Comparison of ENCODE assay signal across 9 cellular contexts in the genomic region with DNA sequence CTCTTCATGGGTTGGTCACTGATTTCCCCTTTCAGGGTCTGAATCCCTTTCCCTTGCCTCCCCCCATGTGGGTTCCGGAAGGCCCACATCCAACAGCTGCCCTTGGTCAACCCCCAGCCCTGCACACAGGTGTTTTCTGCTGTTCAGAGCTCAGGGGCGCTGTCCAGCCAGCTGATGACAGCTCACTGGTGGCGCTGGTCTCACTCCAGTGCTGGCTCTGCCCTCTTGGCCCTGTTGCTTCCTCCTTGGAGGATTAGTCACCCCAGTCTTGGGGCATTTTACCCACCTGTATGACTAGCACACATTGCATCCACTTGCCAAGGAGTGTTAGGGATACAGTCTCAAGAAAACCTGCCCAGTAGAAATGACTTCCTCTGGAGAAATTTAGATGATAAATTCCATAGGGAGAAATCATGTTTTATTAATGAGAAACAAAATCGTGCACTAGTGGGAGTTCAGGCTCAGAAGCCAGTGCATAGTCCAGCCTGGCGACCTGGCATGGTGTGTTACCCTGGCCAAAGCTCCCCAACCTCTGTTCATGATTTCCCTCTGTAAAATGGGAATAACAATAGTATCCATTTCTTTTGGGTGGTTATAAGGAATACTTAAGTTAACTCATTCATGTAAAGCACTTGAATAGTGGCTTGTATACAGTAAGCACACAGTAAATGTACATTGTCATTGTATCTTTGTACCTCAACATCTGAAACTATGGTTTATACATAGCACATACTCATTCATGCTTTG. TPM values are rescaled to one million over a fixed set of nuclear protein-coding genes. Genes with fewer than 3 reads are reported as not detected.
DNase-seq lines count a peak whose midpoint lies in the region; ATAC-seq and TF ChIP-seq lines count a peak whose summit lies in the region.
"Had no signal": no experiment of that assay in that cellular context is flagged by ENCODE, and none has a peak within 500 bp of the region (broad histone marks: within the 10 kb centered on the region; RNA-seq: fewer than 3 reads in every experiment).

No MANE protein-coding gene starts in this region.

- H3K4me3 Mint-ChIP-seq in MCF 10A (ENCODE audit: unreplicated experiment), result no peak overlapping the region
- no peak overlapping the region for H3K4me3 Mint-ChIP-seq in T-helper 17 cell

- no TSS peak for BruUV-seq in MCF 10A (replicated peaks; lab: Mats Ljungman, UMichigan)

- H3K9me3 ChIP-seq in upper lobe of left lung, result no peaks in the 10 kb centered on the region
- H3K9me3 ChIP-seq in T-helper 17 cell (ENCODE audit: control insufficient read depth, low read length, poor library complexity, severe bottlenecking), result no peaks in the 10 kb centered on the region

- TF ChIP-seq POLR2A in upper lobe of left lung (IDR thresholded peaks at IDR 0.05), result no peak

- TF ChIP-seq CTCF in MCF 10A (IDR thresholded peaks at IDR 0.05; ENCODE audit: unreplicated experiment) (no peak), upper lobe of left lung (IDR thresholded peaks at IDR 0.05) (no peak)

- ATAC-seq in left colon, result peak; percentile 72
- ATAC-seq in upper lobe of left lung (ENCODE audit: low FRiP score in 2 of 2), result peak; percentile 14 to 56
- ATAC-seq in T-helper 17 cell, result no peak

- H3K27me3 ChIP-seq in upper lobe of left lung, result no peaks in the 10 kb centered on the region

- POLR2A ChIA-PET in MCF 10A (lab: Yijun Ruan, JAX), result interaction anchor here (0.7 to 14.2 kb wide), 16 partner anchors 8 to 221 kb away, joined by 3 to 742 read pairs (median 6); a partner anchor contains a TSS

- H3K27ac ChIP-seq in upper lobe of left lung, result peak overlapping the region in 2 of 4 donors; percentile 1 to 12

- WGBS in upper lobe of left lung, 2 donors, result 65 to 78% methylated on average over 5 of the region's 5 CpGs

- intact Hi-C loops in MCF 10A (cut with micrococcal nuclease) (no loop called here), left colon (cut with DNase I, micrococcal nuclease) (no loop called here)

- no peaks in the 10 kb centered on the region for H3K9me3 Mint-ChIP-seq in MCF 10A (ENCODE audit: unreplicated experiment)

- no peaks in the 10 kb centered on the region for H3K27me3 Mint-ChIP-seq in MCF 10A (ENCODE audit: insufficient read depth, unreplicated experiment)
- peaks cover 9% of the 10 kb centered on the region for H3K27me3 Mint-ChIP-seq in T-helper 17 cell

- H3K36me3 Mint-ChIP-seq in MCF 10A (ENCODE audit: insufficient read depth, unreplicated experiment), result peaks cover 46% of the 10 kb centered on the region
- no peaks in the 10 kb centered on the region for H3K36me3 Mint-ChIP-seq in T-helper 17 cell (ENCODE audit: low read depth)

- TF ChIP-seq RAD21 in Ishikawa (IDR thresholded peaks at IDR 0.05; ENCODE audit: low read depth), result no peak

- H3K27ac Mint-ChIP-seq in MCF 10A (ENCODE audit: low read depth, unreplicated experiment) (peak overlapping the region; percentile 78), T-helper 17 cell (no peak overlapping the region)

- CTCF ChIA-PET in MCF 10A (lab: Yijun Ruan, JAX), result interaction anchor here (0.6 to 5.0 kb wide), 17 partner anchors 9 to 317 kb away, joined by 3 to 19 read pairs (median 4); no protein-coding TSS in a partner anchor

- H3K4me3 ChIP-seq in upper lobe of left lung, result no peak overlapping the region
- H3K4me3 ChIP-seq: smooth muscle cell had no signal

- H3K4me1 Mint-ChIP-seq in MCF 10A (ENCODE audit: insufficient read depth, unreplicated experiment) (peaks cover 71% of the 10 kb centered on the region), T-helper 17 cell (peaks cover 2% of the 10 kb centered on the region)

- TF ChIP-seq EP300 in Ishikawa (IDR thresholded peaks at IDR 0.05; ENCODE audit: borderline replicate concordance) (no peak), upper lobe of left lung (IDR thresholded peaks at IDR 0.05) (no peak)

- DNase-seq in MCF 10A (ENCODE audit: unreplicated experiment), result peak; percentile 85
- DNase-seq in left colon, result peak; percentile 72 to 90
- peak; percentile 10 to 76 for DNase-seq in upper lobe of left lung
- no peak for DNase-seq in SHP77 treated with DMSO at 0.1 percent for 48 hours (lab: John Stamatoyannopoulos, UW)
- no peak for DNase-seq in T-helper 17 cell
- DNase-seq in activated CD4-positive, alpha-beta T cell treated with anti-CD3 and anti-CD28 coated beads, Interleukin-2, amount 50 U/mL, for 1 hour, result no peak
- DNase-seq: T1000 had no signal

- peaks cover 44 to 69% (median 50%) of the 10 kb centered on the region in 4 donors for H3K4me1 ChIP-seq in upper lobe of left lung

- H3K36me3 ChIP-seq in upper lobe of left lung, result peaks cover 0 to 4% (median 0%) of the 10 kb centered on the region in 4 donors

TF ChIP-seq in Ishikawa, 13 proteins besides CTCF, POLR2A, EP300 and RAD21:
- TF ChIP-seq, protein P1, sequence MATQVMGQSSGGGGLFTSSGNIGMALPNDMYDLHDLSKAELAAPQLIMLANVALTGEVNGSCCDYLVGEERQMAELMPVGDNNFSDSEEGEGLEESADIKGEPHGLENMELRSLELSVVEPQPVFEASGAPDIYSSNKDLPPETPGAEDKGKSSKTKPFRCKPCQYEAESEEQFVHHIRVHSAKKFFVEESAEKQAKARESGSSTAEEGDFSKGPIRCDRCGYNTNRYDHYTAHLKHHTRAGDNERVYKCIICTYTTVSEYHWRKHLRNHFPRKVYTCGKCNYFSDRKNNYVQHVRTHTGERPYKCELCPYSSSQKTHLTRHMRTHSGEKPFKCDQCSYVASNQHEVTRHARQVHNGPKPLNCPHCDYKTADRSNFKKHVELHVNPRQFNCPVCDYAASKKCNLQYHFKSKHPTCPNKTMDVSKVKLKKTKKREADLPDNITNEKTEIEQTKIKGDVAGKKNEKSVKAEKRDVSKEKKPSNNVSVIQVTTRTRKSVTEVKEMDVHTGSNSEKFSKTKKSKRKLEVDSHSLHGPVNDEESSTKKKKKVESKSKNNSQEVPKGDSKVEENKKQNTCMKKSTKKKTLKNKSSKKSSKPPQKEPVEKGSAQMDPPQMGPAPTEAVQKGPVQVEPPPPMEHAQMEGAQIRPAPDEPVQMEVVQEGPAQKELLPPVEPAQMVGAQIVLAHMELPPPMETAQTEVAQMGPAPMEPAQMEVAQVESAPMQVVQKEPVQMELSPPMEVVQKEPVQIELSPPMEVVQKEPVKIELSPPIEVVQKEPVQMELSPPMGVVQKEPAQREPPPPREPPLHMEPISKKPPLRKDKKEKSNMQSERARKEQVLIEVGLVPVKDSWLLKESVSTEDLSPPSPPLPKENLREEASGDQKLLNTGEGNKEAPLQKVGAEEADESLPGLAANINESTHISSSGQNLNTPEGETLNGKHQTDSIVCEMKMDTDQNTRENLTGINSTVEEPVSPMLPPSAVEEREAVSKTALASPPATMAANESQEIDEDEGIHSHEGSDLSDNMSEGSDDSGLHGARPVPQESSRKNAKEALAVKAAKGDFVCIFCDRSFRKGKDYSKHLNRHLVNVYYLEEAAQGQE (IDR thresholded peaks at IDR 0.05; ENCODE audit: low read depth), result peak; percentile 78
- TF ChIP-seq TCF12 (IDR thresholded peaks at IDR 0.05; ENCODE audit: low read depth) (0 out of 2 replicates have a peak, but pooled peaks have one; percentile 24), CEBPB (IDR thresholded peaks at IDR 0.05) (no peak), CREB1 (IDR thresholded peaks at IDR 0.05; ENCODE audit: low read depth) (no peak)
TF ChIP-seq in Ishikawa: peak in this region for 2.

RNA-seq across cellular contexts. Expression of a gene that starts 21.6 kb away (rescaled TPM):
- total RNA-seq in MCF 10A (2022) (119 and 185 TPM in 2 replicates), left colon (100 to 1,000 TPM in 1 of 2 donors, 10 to 100 TPM in 1; 67.7 to 105 TPM), upper lobe of left lung (100 to 1,000 TPM in 4 of 6 donors, 10 to 100 TPM in 2; 74.7 to 128 (median 110) TPM), T-helper 17 cell (1 to 10 TPM; 2.2 to 2.3 TPM)

Comparison
In these comparisons a context has a peak if more than half of its experiments do, and no peak if none do; other contexts are left out.
1. DNase-seq: peak in MCF 10A (single experiment), left colon (2 of 2) and upper lobe of left lung (2 of 2); none in SHP77 treated with DMSO at 0.1 percent for 48 hours (single experiment), T-helper 17 cell (0 of 3) and activated CD4-positive, alpha-beta T cell treated with anti-CD3 and anti-CD28 coated beads, Interleukin-2, amount 50 U/mL, for 1 hour (single experiment).
2. RNA of a gene that starts 21.6 kb away (total RNA-seq): 119 to 185 TPM in MCF 10A, 74.7 to 128 TPM in upper lobe of left lung and 67.7 to 105 TPM in left colon; 2.2 to 2.3 TPM in T-helper 17 cell; every median in the first group is over 10 times any median in the second.